Comparison of ENCODE assay signal across 1 cellular context in genomic region chr21:25871566-25871965, GRCh38.
TF ChIP-seq lines count a peak whose summit lies in the region.

No MANE protein-coding gene starts in this region.

TF ChIP-seq in SK-N-SH treated with all-trans-retinoic acid at 6 μM for 48 hours, 23 proteins besides CTCF, POLR2A, EP300 and RAD21 (continued from another document):
- TF ChIP-seq TSHZ2 (CRISPR knock-in tag; IDR thresholded peaks at IDR 0.05), result no peak
- TF ChIP-seq RARB (CRISPR knock-in tag; IDR thresholded peaks at IDR 0.05), result no peak
- TF ChIP-seq TCF4 (CRISPR knock-in tag; IDR thresholded peaks at IDR 0.05; ENCODE audit: borderline replicate concordance), result no peak
- TF ChIP-seq ZNF565 (CRISPR knock-in tag; conservative IDR thresholded peaks at IDR 0.05; ENCODE audit: low read depth), result no peak
- TF ChIP-seq CSDC2 (CRISPR knock-in tag; IDR thresholded peaks at IDR 0.05), result no peak
- TF ChIP-seq ZC3H10 (CRISPR knock-in tag; IDR thresholded peaks at IDR 0.05), result no peak
